In genomic region chr15:25691544-25692430, GRCh38 we compare ENCODE assay signal across 12 cellular contexts.
DNase-seq lines count a peak whose midpoint lies in the region; ATAC-seq and TF ChIP-seq lines count a peak whose summit lies in the region.
"Had no signal": no experiment of that assay in that cellular context is flagged by ENCODE, and none has a peak within 500 bp of the region (broad histone marks: within the 10 kb centered on the region; RNA-seq: fewer than 3 reads in every experiment).

No MANE protein-coding gene starts in this region.

- CTCF ChIA-PET in WTC11 (lab: Charles Lee): interaction anchor here (0.5 to 2.0 kb wide), 38 partner anchors 8 to 295 kb away, joined by 3 to 52 read pairs (median 4); no protein-coding TSS in a partner anchor

- DNase-seq in NCI-H1417 (lab: John Stamatoyannopoulos, UW) (peak in 2 of 3 experiments; percentile 1 to 5), NCI-H1417 treated with DMSO at 0.1 percent for 48 hours (lab: John Stamatoyannopoulos, UW) (no peak), WTC11 (ENCODE audit: low spot score) (no peak), heart left ventricle (no peak), thoracic aorta (ENCODE audit: low spot score) (no peak), Kasumi-1 (lab: John Stamatoyannopoulos, UW) (no peak)
- no peak for DNase-seq in activated T-cell treated with anti-CD3 and anti-CD28 coated beads, Interleukin-2, amount 50 U/mL, for 24 hours
- DNase-seq: activated CD8-positive, alpha-beta memory T cell treated with anti-CD3 and anti-CD28 coated beads, Interleukin-2, amount 50 U/mL, for 4 hours; NCI-H1694; stimulated activated CD8-positive, alpha-beta memory T cell treated with anti-CD3 and anti-CD28 coated beads, Interleukin-4, amount 100 ng/mL, for 48 hours had no signal

- H3K4me1 Mint-ChIP-seq in WTC11: peaks cover 31% of the 10 kb centered on the region
- no peaks in the 10 kb centered on the region for H3K4me1 Mint-ChIP-seq in activated T-cell treated with anti-CD3 and anti-CD28 coated beads, Interleukin-2, amount 50 U/mL, for 24 hours (ENCODE audit: low read depth)

- H3K4me3 ChIP-seq in heart left ventricle: no peak overlapping the region
- no peak overlapping the region for H3K4me3 ChIP-seq in thoracic aorta
- H3K4me3 ChIP-seq: A549 had no signal

- intact Hi-C loops in heart left ventricle (cut with DNase I): loop anchor here (1.0 to 10.0 kb wide), 7 partner anchors 183 to 1173 kb away; partner anchors contain the start of gene GABRA5 (in 4 of the 10)

- H3K9me3 ChIP-seq in heart left ventricle: no peaks in the 10 kb centered on the region
- no peaks in the 10 kb centered on the region for H3K9me3 ChIP-seq in thoracic aorta
- H3K9me3 ChIP-seq: A549 had no signal

- H3K4me1 ChIP-seq in heart left ventricle: peaks cover 0 to 14% (median 0%) of the 10 kb centered on the region in 12 donors
- peaks cover 7 to 45% of the 10 kb centered on the region in 2 donors for H3K4me1 ChIP-seq in thoracic aorta (ENCODE audit: control insufficient read depth in 1 of 2, low read depth in 2 of 2)
- H3K4me1 ChIP-seq: A549 had no signal

- no peak overlapping the region for H3K4me3 Mint-ChIP-seq in WTC11
- H3K4me3 Mint-ChIP-seq in activated T-cell treated with anti-CD3 and anti-CD28 coated beads, Interleukin-2, amount 50 U/mL, for 24 hours: no peak overlapping the region

- WGBS in heart left ventricle, 4 donors: 66 to 78% (median 71%) methylated on average over 11 to 13 of the region's 13 CpGs

- no peaks in the 10 kb centered on the region for H3K27me3 ChIP-seq in heart left ventricle
- H3K27me3 ChIP-seq in thoracic aorta (replicated peaks; ENCODE audit: insufficient read depth): no peaks in the 10 kb centered on the region

- H3K27ac ChIP-seq in heart left ventricle (no peak overlapping the region), thoracic aorta (peak overlapping the region; percentile 68 to 86)
- H3K27ac ChIP-seq: A549 had no signal

- no peak for TF ChIP-seq POLR2A in heart left ventricle (IDR thresholded peaks at IDR 0.05)

- POLR2A ChIA-PET in WTC11 (lab: Charles Lee): no interaction called here

- no peaks in the 10 kb centered on the region for H3K27me3 Mint-ChIP-seq in WTC11 (ENCODE audit: low read depth)
- no peaks in the 10 kb centered on the region for H3K27me3 Mint-ChIP-seq in activated T-cell treated with anti-CD3 and anti-CD28 coated beads, Interleukin-2, amount 50 U/mL, for 24 hours

- H3K9me3 Mint-ChIP-seq in WTC11: no peaks in the 10 kb centered on the region
- H3K9me3 Mint-ChIP-seq in activated T-cell treated with anti-CD3 and anti-CD28 coated beads, Interleukin-2, amount 50 U/mL, for 24 hours: no peaks in the 10 kb centered on the region

- ATAC-seq in WTC11: peak; percentile 25; the same call in 1 of the 2 replicates
- peak in 3 of 4 donors; percentile 12 to 47 (median 36) for ATAC-seq in heart left ventricle
- no peak for ATAC-seq in thoracic aorta (ENCODE audit: insufficient number of reproducible peaks, low FRiP score, low read depth)
- no peak for ATAC-seq in HG02798 (IDR thresholded peaks at IDR 0.05; ENCODE audit: poor library complexity, unreplicated experiment)

- H3K36me3 ChIP-seq in heart left ventricle: peaks cover 0 to 16% (median 0%) of the 10 kb centered on the region in 9 donors
- H3K36me3 ChIP-seq in thoracic aorta: peaks cover 55% of the 10 kb centered on the region

- H3K27ac Mint-ChIP-seq in WTC11: no peak overlapping the region
- no peak overlapping the region for H3K27ac Mint-ChIP-seq in activated T-cell treated with anti-CD3 and anti-CD28 coated beads, Interleukin-2, amount 50 U/mL, for 24 hours

- TF ChIP-seq CTCF in WTC11 (IDR thresholded peaks at IDR 0.05) (no peak), heart left ventricle (IDR thresholded peaks at IDR 0.05) (peak in 9 of 12 donors; percentile 16 to 43 (median 27)), thoracic aorta (IDR thresholded peaks at IDR 0.05) (peak; percentile 21)

- no peaks in the 10 kb centered on the region for H3K36me3 Mint-ChIP-seq in WTC11
- peaks cover 93% of the 10 kb centered on the region for H3K36me3 Mint-ChIP-seq in activated T-cell treated with anti-CD3 and anti-CD28 coated beads, Interleukin-2, amount 50 U/mL, for 24 hours (ENCODE audit: low read depth)

TF ChIP-seq in WTC11, 78 proteins besides CTCF, POLR2A, EP300 and RAD21 (continues in another document):
- TF ChIP-seq TEAD1 (CRISPR knock-in tag; IDR thresholded peaks at IDR 0.05): no peak
- no peak for TF ChIP-seq ATF3 (CRISPR knock-in tag; conservative IDR thresholded peaks at IDR 0.05)
- TF ChIP-seq ZNF532 (CRISPR knock-in tag; IDR thresholded peaks at IDR 0.05; ENCODE audit: borderline replicate concordance): no peak
- no peak for TF ChIP-seq ZNF121 (CRISPR knock-in tag; IDR thresholded peaks at IDR 0.05)
- TF ChIP-seq ZNF396 (CRISPR knock-in tag; IDR thresholded peaks at IDR 0.05; ENCODE audit: borderline replicate concordance): no peak
- TF ChIP-seq PRRX2 (CRISPR knock-in tag; IDR thresholded peaks at IDR 0.05): no peak
- TF ChIP-seq EMX1 (CRISPR knock-in tag; IDR thresholded peaks at IDR 0.05): no peak
- TF ChIP-seq HMGA2 (CRISPR knock-in tag; IDR thresholded peaks at IDR 0.05): no peak
- no peak for TF ChIP-seq GABPB1 (CRISPR knock-in tag; IDR thresholded peaks at IDR 0.05)
- no peak for TF ChIP-seq CREB1 (CRISPR knock-in tag; IDR thresholded peaks at IDR 0.05)
- TF ChIP-seq ZNF219 (CRISPR knock-in tag; IDR thresholded peaks at IDR 0.05; ENCODE audit: borderline replicate concordance): no peak
- TF ChIP-seq E2F4 (CRISPR knock-in tag; IDR thresholded peaks at IDR 0.05; ENCODE audit: borderline replicate concordance, low read depth): no peak

Comparison
In these comparisons a context has a peak if more than half of its experiments do, and no peak if none do; other contexts are left out.
1. DNase-seq: peak in NCI-H1417 (2 of 3); none in NCI-H1417 treated with DMSO at 0.1 percent for 48 hours (single experiment), WTC11 (single experiment), heart left ventricle (0 of 5), thoracic aorta (single experiment), activated T-cell treated with anti-CD3 and anti-CD28 coated beads, Interleukin-2, amount 50 U/mL, for 24 hours (single experiment) and Kasumi-1 (0 of 2).
2. ATAC-seq: peak in WTC11 (single experiment) and heart left ventricle (3 of 4); none in thoracic aorta (single experiment) and HG02798 (single experiment).
3. H3K27ac ChIP-seq: peak in thoracic aorta (2 of 2); none in heart left ventricle (0 of 12).